16 cellular contexts compared by ENCODE assay signal in genomic region chr13:93108111-93108581, GRCh38.
DNase-seq lines count a peak whose midpoint lies in the region; TF ChIP-seq lines count a peak whose summit lies in the region.
"Had no signal": no experiment of that assay in that cellular context is flagged by ENCODE, and none has a peak within 500 bp of the region (broad histone marks: within the 10 kb centered on the region; RNA-seq: fewer than 3 reads in every experiment).

No MANE protein-coding gene starts in this region.

- H3K4me3 ChIP-seq in BE2C (ENCODE audit: low read depth, low read length) (no peak overlapping the region), SJCRH30 (no peak overlapping the region)
- H3K4me3 ChIP-seq: HAP-1, PC-9 had no signal

- no peaks in the 10 kb centered on the region for H3K36me3 ChIP-seq in BE2C
- no peaks in the 10 kb centered on the region for H3K36me3 ChIP-seq in SJCRH30
- H3K36me3 ChIP-seq: HAP-1 had no signal

- DNase-seq in BE2C (peak; percentile 53), NCI-H1694 treated with DMSO at 0.1 percent for 48 hours (lab: John Stamatoyannopoulos, UW) (peak; percentile 56), amniotic epithelial cell (ENCODE audit: low read depth) (peak; percentile 57), middle frontal gyrus (ENCODE audit: extremely low spot score, low spot score) (peak; percentile 23), NCI-H1092 treated with DMSO at 0.1 percent for 48 hours (lab: John Stamatoyannopoulos, UW) (no peak), germinal center (ENCODE audit: low spot score) (no peak), SJCRH30 (no peak), GM20000 (ENCODE audit: low spot score) (no peak)
- DNase-seq: CD8-positive, alpha-beta T cell; NCI-H1417 treated with DMSO at 0.1 percent for 48 hours; NCI-H2081; NCI-H2227 treated with DMSO at 0.1 percent for 48 hours; NCI-H526 treated with DMSO at 0.1 percent for 48 hours; PC-9; Right ventricle myocardium superior had no signal

- no peaks in the 10 kb centered on the region for H3K9me3 ChIP-seq in BE2C
- no peaks in the 10 kb centered on the region for H3K9me3 ChIP-seq in SJCRH30 (replicated peaks)
- H3K9me3 ChIP-seq: HAP-1 had no signal

- TF ChIP-seq CTCF in BE2C (IDR thresholded peaks at IDR 0.05; ENCODE audit: low read depth, low read length) (no peak), GM20000 (IDR thresholded peaks at IDR 0.05; ENCODE audit: extremely low read depth, missing control alignments) (no peak)

- H3K4me1 ChIP-seq in BE2C (peaks cover 3% of the 10 kb centered on the region; the same call in 1 of the 2 replicates), SJCRH30 (no peaks in the 10 kb centered on the region)
- H3K4me1 ChIP-seq: HAP-1 had no signal

- H3K27me3 ChIP-seq in BE2C, result no peaks in the 10 kb centered on the region
- H3K27me3 ChIP-seq in SJCRH30, result no peaks in the 10 kb centered on the region

- no peak overlapping the region for H3K27ac ChIP-seq in SJCRH30
- H3K27ac ChIP-seq: PC-9 had no signal

Comparison
In these comparisons a context has a peak if more than half of its experiments do, and no peak if none do; other contexts are left out.
1. DNase-seq: peak in BE2C (single experiment), NCI-H1694 treated with DMSO at 0.1 percent for 48 hours (single experiment), amniotic epithelial cell (single experiment) and middle frontal gyrus (single experiment); none in NCI-H1092 treated with DMSO at 0.1 percent for 48 hours (single experiment), germinal center (single experiment), SJCRH30 (0 of 2) and GM20000 (single experiment).